ENCODE assay signal across 2 cellular contexts in the genomic region with DNA sequence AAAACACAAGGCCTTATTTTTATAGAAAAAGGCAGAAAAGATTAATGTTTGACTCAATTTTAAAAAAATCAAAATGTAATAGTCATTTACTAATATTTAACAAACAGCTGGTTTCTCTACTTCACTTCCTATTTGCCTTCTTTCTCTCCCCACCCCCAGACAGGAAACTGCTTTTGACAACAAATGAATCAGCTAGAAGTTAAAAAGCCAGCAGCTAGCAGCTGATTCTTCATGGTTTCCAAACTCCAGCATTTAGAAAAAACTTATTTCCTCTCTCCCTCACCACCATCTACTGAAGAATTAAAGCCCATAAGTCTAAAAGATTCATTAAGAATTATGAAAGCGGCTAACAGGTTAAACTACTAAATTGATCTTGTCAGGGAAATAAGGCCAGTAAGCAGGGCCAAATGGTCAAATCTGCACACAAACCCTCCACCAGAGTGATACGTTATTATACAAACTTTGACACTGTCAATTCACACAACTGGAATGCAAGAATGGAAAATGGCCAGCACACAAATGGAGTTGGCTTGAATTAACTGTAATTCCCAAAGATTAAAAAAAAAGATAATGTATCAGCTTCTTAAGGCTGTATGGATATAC.
TF ChIP-seq lines count a peak whose summit lies in the region.

No MANE protein-coding gene starts in this region.

TF ChIP-seq in SK-N-SH, 30 proteins besides CTCF, POLR2A, EP300 and RAD21 (continued from another document):
- TF ChIP-seq, protein P1, sequence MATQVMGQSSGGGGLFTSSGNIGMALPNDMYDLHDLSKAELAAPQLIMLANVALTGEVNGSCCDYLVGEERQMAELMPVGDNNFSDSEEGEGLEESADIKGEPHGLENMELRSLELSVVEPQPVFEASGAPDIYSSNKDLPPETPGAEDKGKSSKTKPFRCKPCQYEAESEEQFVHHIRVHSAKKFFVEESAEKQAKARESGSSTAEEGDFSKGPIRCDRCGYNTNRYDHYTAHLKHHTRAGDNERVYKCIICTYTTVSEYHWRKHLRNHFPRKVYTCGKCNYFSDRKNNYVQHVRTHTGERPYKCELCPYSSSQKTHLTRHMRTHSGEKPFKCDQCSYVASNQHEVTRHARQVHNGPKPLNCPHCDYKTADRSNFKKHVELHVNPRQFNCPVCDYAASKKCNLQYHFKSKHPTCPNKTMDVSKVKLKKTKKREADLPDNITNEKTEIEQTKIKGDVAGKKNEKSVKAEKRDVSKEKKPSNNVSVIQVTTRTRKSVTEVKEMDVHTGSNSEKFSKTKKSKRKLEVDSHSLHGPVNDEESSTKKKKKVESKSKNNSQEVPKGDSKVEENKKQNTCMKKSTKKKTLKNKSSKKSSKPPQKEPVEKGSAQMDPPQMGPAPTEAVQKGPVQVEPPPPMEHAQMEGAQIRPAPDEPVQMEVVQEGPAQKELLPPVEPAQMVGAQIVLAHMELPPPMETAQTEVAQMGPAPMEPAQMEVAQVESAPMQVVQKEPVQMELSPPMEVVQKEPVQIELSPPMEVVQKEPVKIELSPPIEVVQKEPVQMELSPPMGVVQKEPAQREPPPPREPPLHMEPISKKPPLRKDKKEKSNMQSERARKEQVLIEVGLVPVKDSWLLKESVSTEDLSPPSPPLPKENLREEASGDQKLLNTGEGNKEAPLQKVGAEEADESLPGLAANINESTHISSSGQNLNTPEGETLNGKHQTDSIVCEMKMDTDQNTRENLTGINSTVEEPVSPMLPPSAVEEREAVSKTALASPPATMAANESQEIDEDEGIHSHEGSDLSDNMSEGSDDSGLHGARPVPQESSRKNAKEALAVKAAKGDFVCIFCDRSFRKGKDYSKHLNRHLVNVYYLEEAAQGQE (IDR thresholded peaks at IDR 0.05; ENCODE audit: low read depth, low read length), result no peak
- TF ChIP-seq, protein P2, sequence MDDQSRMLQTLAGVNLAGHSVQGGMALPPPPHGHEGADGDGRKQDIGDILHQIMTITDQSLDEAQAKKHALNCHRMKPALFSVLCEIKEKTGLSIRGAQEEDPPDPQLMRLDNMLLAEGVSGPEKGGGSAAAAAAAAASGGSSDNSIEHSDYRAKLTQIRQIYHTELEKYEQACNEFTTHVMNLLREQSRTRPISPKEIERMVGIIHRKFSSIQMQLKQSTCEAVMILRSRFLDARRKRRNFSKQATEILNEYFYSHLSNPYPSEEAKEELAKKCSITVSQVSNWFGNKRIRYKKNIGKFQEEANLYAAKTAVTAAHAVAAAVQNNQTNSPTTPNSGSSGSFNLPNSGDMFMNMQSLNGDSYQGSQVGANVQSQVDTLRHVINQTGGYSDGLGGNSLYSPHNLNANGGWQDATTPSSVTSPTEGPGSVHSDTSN (IDR thresholded peaks at IDR 0.05), result peak; percentile 44
TF ChIP-seq in SK-N-SH: peak in this region for 8.

TF ChIP-seq in SK-N-SH treated with all-trans-retinoic acid at 6 μM for 48 hours, 23 proteins besides CTCF, POLR2A, EP300 and RAD21 (continued from another document):
- no peak for TF ChIP-seq PATZ1 (CRISPR knock-in tag; IDR thresholded peaks at IDR 0.05; ENCODE audit: borderline replicate concordance)
- TF ChIP-seq, protein P3, sequence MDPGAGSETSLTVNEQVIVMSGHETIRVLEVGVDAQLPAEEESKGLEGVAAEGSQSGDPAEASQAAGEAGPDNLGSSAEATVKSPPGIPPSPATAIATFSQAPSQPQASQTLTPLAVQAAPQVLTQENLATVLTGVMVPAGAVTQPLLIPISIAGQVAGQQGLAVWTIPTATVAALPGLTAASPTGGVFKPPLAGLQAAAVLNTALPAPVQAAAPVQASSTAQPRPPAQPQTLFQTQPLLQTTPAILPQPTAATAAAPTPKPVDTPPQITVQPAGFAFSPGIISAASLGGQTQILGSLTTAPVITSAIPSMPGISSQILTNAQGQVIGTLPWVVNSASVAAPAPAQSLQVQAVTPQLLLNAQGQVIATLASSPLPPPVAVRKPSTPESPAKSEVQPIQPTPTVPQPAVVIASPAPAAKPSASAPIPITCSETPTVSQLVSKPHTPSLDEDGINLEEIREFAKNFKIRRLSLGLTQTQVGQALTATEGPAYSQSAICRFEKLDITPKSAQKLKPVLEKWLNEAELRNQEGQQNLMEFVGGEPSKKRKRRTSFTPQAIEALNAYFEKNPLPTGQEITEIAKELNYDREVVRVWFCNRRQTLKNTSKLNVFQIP (CRISPR knock-in tag; IDR thresholded peaks at IDR 0.05; ENCODE audit: borderline replicate concordance, low read depth), result no peak; the same call in 1 of the 2 replicates
